ENCODE assay signal across 8 cellular contexts in the genomic region with DNA sequence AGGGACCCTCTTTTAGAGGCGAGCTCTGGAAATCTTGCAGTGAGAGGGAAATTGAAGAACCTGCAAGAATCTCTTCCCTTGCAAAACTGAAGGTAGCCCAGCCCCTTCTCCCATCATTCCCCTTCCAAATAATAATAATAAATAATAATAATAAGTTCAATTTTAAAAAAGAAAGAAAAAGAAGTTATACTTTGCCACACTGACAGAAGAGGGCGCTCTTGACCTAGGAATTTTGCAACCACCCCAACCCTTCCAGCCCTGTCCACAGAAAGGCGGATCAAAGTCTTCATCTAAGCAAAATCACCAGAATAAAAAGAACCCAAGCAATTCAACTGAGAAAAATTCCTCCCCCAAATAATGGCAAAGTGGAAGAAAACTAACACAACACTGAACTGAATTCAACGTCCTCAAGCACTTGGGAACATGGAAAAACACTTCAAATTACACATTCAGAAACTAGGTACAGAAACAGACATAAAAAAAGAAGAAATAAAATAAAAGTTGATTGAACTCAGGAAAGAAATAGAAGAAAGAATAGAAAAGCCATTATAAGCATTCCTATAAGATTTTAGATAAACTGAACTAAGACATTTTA.
DNase-seq lines count a peak whose midpoint lies in the region; ATAC-seq and TF ChIP-seq lines count a peak whose summit lies in the region.

No MANE protein-coding gene starts in this region.

- no peak overlapping the region for H3K4me3 ChIP-seq in brain microvascular endothelial cell (ENCODE audit: low read depth, low read length)

- in situ Hi-C loops in brain microvascular endothelial cell (cut with HindIII; ENCODE audit: low pct_ligation_motif_present, low sequenced_read_pairs) = no loop called here

- DNase-seq in NCI-H526 (lab: John Stamatoyannopoulos, UW) = peak; percentile 29 to 68
- no peak for DNase-seq in NCI-H526 treated with DMSO at 0.1 percent for 48 hours (lab: John Stamatoyannopoulos, UW)
- peak; percentile 39 for DNase-seq in NCI-H1105 treated with DMSO at 0.1 percent for 48 hours (lab: John Stamatoyannopoulos, UW)
- DNase-seq in T-helper 2 cell = peak in 4 of 5 experiments; percentile 8 to 63 (median 14)
- peak; percentile 34 for DNase-seq in brain microvascular endothelial cell
- DNase-seq in kidney tubule cell (ENCODE audit: low spot score) = peak; percentile 75
- peak in 2 of 3 donors; percentile 29 to 56 for DNase-seq in stimulated activated CD4-positive, alpha-beta T cell treated with anti-CD3 and anti-CD28 coated beads, TNF-alpha, amount 100 ng/mL, for 48 hours (ENCODE audit: low read depth in 3 of 3)

- peak; percentile 70 for TF ChIP-seq CTCF in brain microvascular endothelial cell (IDR thresholded peaks at IDR 0.05; ENCODE audit: low read depth, low read length, missing control alignments)

- H3K27ac ChIP-seq in brain microvascular endothelial cell = no peak overlapping the region

- no peaks in the 10 kb centered on the region for H3K27me3 ChIP-seq in brain microvascular endothelial cell (replicated peaks)

- H3K36me3 ChIP-seq in brain microvascular endothelial cell (replicated peaks) = no peaks in the 10 kb centered on the region

- ATAC-seq in HG02885 (IDR thresholded peaks at IDR 0.05; ENCODE audit: poor library complexity, unreplicated experiment) = no peak
